8 cellular contexts compared by ENCODE assay signal in genomic region chr19:41364546-41365391, GRCh38.
DNase-seq lines count a peak whose midpoint lies in the region; ATAC-seq and TF ChIP-seq lines count a peak whose summit lies in the region.

No MANE protein-coding gene starts in this region.

- TF ChIP-seq CTCF in OCI-LY3 (IDR thresholded peaks at IDR 0.05; ENCODE audit: low read depth, low read length): no peak

- no peak for ATAC-seq in GM21423 (IDR thresholded peaks at IDR 0.05; ENCODE audit: unreplicated experiment)

- peak overlapping the region; percentile 88 for H3K4me2 ChIP-seq in OCI-LY3 (ENCODE audit: low read length)

- peaks cover 42% of the 10 kb centered on the region for H3K79me2 ChIP-seq in OCI-LY3 (ENCODE audit: low read length)

- DNase-seq in effector memory CD4-positive, alpha-beta T cell: no peak
- no peak for DNase-seq in NCI-H446 (lab: John Stamatoyannopoulos, UW)
- no peak for DNase-seq in putamen (ENCODE audit: low spot score)
- DNase-seq in NCI-H146 (lab: John Stamatoyannopoulos, UW): no peak

- peaks cover 3% of the 10 kb centered on the region for H3K36me3 ChIP-seq in OCI-LY3 (replicated peaks; ENCODE audit: low read depth, low read length)
- H3K36me3 ChIP-seq in effector memory CD4-positive, alpha-beta T cell (ENCODE audit: control insufficient read depth, insufficient read depth, low read length): no peaks in the 10 kb centered on the region
- peaks cover 9% of the 10 kb centered on the region for H3K36me3 ChIP-seq in neuron (ENCODE audit: insufficient read depth, low read length)

- no peaks in the 10 kb centered on the region for H3K9me3 ChIP-seq in OCI-LY3 (ENCODE audit: insufficient read depth, low read length)
- H3K9me3 ChIP-seq in effector memory CD4-positive, alpha-beta T cell (ENCODE audit: control insufficient read depth, low read length): no peaks in the 10 kb centered on the region
- no peaks in the 10 kb centered on the region for H3K9me3 ChIP-seq in neuron (ENCODE audit: low read length)

- H2AFZ ChIP-seq in OCI-LY3 (ENCODE audit: low read depth, low read length) (peak overlapping the region; percentile 59), neuron (ENCODE audit: low read depth, low read length) (peak overlapping the region; percentile 52)

- peak overlapping the region; percentile 89 for H3K27ac ChIP-seq in OCI-LY3 (ENCODE audit: low read length)
- peak overlapping the region; percentile 100 for H3K27ac ChIP-seq in effector memory CD4-positive, alpha-beta T cell (ENCODE audit: insufficient read depth, low read length, poor library complexity, severe bottlenecking)

- peak overlapping the region; percentile 87 for H3K4me3 ChIP-seq in GM08714 (ENCODE audit: low read length)
- H3K4me3 ChIP-seq in OCI-LY3 (ENCODE audit: low read length): peak overlapping the region; percentile 88
- H3K4me3 ChIP-seq in effector memory CD4-positive, alpha-beta T cell (ENCODE audit: insufficient read depth, low read depth, low read length, poor library complexity, severe bottlenecking): peak overlapping the region; percentile 81
- H3K4me3 ChIP-seq in neuron (ENCODE audit: low read length): peak overlapping the region; percentile 74

- H4K20me1 ChIP-seq in OCI-LY3 (ENCODE audit: insufficient read depth, low read length): no peaks in the 10 kb centered on the region

- peak overlapping the region; percentile 97 for H3K9ac ChIP-seq in OCI-LY3 (ENCODE audit: low read length)

- H3K4me1 ChIP-seq in OCI-LY3 (ENCODE audit: low read length): peaks cover 44% of the 10 kb centered on the region
- H3K4me1 ChIP-seq in effector memory CD4-positive, alpha-beta T cell (ENCODE audit: control insufficient read depth, insufficient read depth, low read length, poor library complexity, severe bottlenecking): peaks cover 22% of the 10 kb centered on the region
- H3K4me1 ChIP-seq in neuron (ENCODE audit: insufficient read depth, low read length): peaks cover 14% of the 10 kb centered on the region

- no peaks in the 10 kb centered on the region for H3K27me3 ChIP-seq in OCI-LY3 (ENCODE audit: low read depth, low read length)
- no peaks in the 10 kb centered on the region for H3K27me3 ChIP-seq in effector memory CD4-positive, alpha-beta T cell (replicated peaks; ENCODE audit: control insufficient read depth, insufficient read depth, low read length, poor library complexity, severe bottlenecking)
- no peaks in the 10 kb centered on the region for H3K27me3 ChIP-seq in neuron (ENCODE audit: insufficient read depth, low read length)
